In genomic region chr6:33248643-33248931, GRCh38 we compare ENCODE assay signal across 8 cellular contexts. TPM values are rescaled to one million over a fixed set of nuclear protein-coding genes. Genes with fewer than 3 reads are reported as not detected.
DNase-seq lines count a peak whose midpoint lies in the region; ATAC-seq, FAIRE-seq and TF ChIP-seq lines count a peak whose summit lies in the region.

No MANE protein-coding gene starts in this region.

- H3K27ac ChIP-seq in mammary epithelial cell (ENCODE audit: insufficient read depth, low read depth, low read length): peak overlapping the region; percentile 68
- peak overlapping the region; percentile 70 to 86 (median 71) for H3K27ac ChIP-seq in right lobe of liver
- H3K27ac ChIP-seq in testis: peak overlapping the region; percentile 94 to 98

- peak overlapping the region; percentile 66 for H3K4me3 Mint-ChIP-seq in Calu3 (ENCODE audit: low read depth, unreplicated experiment)

- TF ChIP-seq POLR2A in right lobe of liver (IDR thresholded peaks at IDR 0.05) (no peak), testis (IDR thresholded peaks at IDR 0.05) (no peak)

- peaks cover 7% of the 10 kb centered on the region for H3K79me2 ChIP-seq in mammary epithelial cell (ENCODE audit: insufficient read depth, low read length)

- BruUV-seq in Calu3 (replicated peaks; lab: Mats Ljungman, UMichigan) (no TSS peak), mammary epithelial cell (replicated peaks; lab: Mats Ljungman, UMichigan) (no TSS peak)

- H3K27me3 Mint-ChIP-seq in Calu3 (ENCODE audit: unreplicated experiment): peaks cover 15% of the 10 kb centered on the region

- peak overlapping the region; percentile 74 for H3K9ac ChIP-seq in mammary epithelial cell (ENCODE audit: insufficient read depth, low read length)

- peak overlapping the region; percentile 89 for H2AFZ ChIP-seq in mammary epithelial cell (ENCODE audit: low read depth, low read length)

- no peak for TF ChIP-seq CTCF in Calu3 (IDR thresholded peaks at IDR 0.05; ENCODE audit: unreplicated experiment)
- TF ChIP-seq CTCF in mammary epithelial cell (conservative IDR thresholded peaks at IDR 0.05 in 1 of 2, IDR thresholded peaks at IDR 0.05 in 1 of 2; ENCODE audit: extremely low read depth in 1 of 2, insufficient read depth in 1 of 2, low read depth in 1 of 2, low read length in 2 of 2): no peak
- TF ChIP-seq CTCF in right lobe of liver (IDR thresholded peaks at IDR 0.05): no peak
- TF ChIP-seq CTCF in testis (IDR thresholded peaks at IDR 0.05): no peak

- H3K9me3 ChIP-seq in mammary epithelial cell (replicated peaks; ENCODE audit: insufficient read depth, low read length): no peaks in the 10 kb centered on the region
- no peaks in the 10 kb centered on the region for H3K9me3 ChIP-seq in right lobe of liver
- H3K9me3 ChIP-seq in testis: no peaks in the 10 kb centered on the region

- H3K9me3 Mint-ChIP-seq in Calu3 (ENCODE audit: low read depth, unreplicated experiment): no peaks in the 10 kb centered on the region

- no peak for FAIRE-seq in frontal cortex (lab: Jason Lieb, UNC)

- in situ Hi-C loops in mammary epithelial cell (cut with MboI; ENCODE audit: low sequenced_read_pairs in 2 of 2): loop anchor here (5.0 to 25.0 kb wide), 4 partner anchors 134 to 361 kb away; partner anchors contain the start of gene HLA-DOA (in 1 of the 2)

- peak overlapping the region; percentile 95 for H3K4me2 ChIP-seq in mammary epithelial cell (ENCODE audit: insufficient read depth, low read depth, low read length)

- DNase-seq in Calu3: no peak
- DNase-seq in NCI-H748 (lab: John Stamatoyannopoulos, UW; ENCODE audit: unreplicated experiment): peak; percentile 81
- DNase-seq in mammary epithelial cell: no peak
- DNase-seq in right lobe of liver: peak in 1 of 3 donors; percentile 41
- DNase-seq in testis: no peak
- DNase-seq in frontal cortex (ENCODE audit: low spot score in 2 of 2): no peak

- intact Hi-C loops in Calu3 (cut with micrococcal nuclease; ENCODE audit: unreplicated experiment) (loop anchor here (1.0 to 5.0 kb wide), 4 partner anchors 41 to 236 kb away; partner anchors contain the start of gene RING1), mammary epithelial cell (cut with micrococcal nuclease) (loop anchor here (1.0 to 10.0 kb wide), 6 partner anchors 76 to 354 kb away; no protein-coding TSS in a partner anchor), right lobe of liver (cut with DNase I) (loop anchor here (5.0 to 10.0 kb wide), 2 partner anchors 81 to 84 kb away; no protein-coding TSS in a partner anchor), testis (cut with DNase I; ENCODE audit: low total_unique reads) (no loop called here)

- dilution Hi-C loops in mammary epithelial cell (cut with HindIII; ENCODE audit: low sequenced_read_pairs): no loop called here

- H3K36me3 ChIP-seq in mammary epithelial cell (ENCODE audit: insufficient read depth, low read length) (peaks cover 2% of the 10 kb centered on the region), right lobe of liver (peaks cover 0 to 5% (median 0%) of the 10 kb centered on the region in 4 donors), testis (ENCODE audit: low read depth, missing control alignments) (no peaks in the 10 kb centered on the region)

- H3K27me3 ChIP-seq in mammary epithelial cell (ENCODE audit: insufficient read depth, low read length) (no peaks in the 10 kb centered on the region), right lobe of liver (no peaks in the 10 kb centered on the region), testis (no peaks in the 10 kb centered on the region)

- 3% methylated on average over 8 of the region's 18 CpGs for WGBS in mammary epithelial cell (ENCODE audit: low coverage, missing lambda C conversion rate)
- 0% methylated on average over 9 of the region's 18 CpGs for WGBS in right lobe of liver (ENCODE audit: insufficient coverage, low coverage, low lambda C conversion rate, missing lambda C conversion rate)
- 0% methylated on average over 18 of the region's 18 CpGs for WGBS in testis, 2 donors

- ATAC-seq in GM21737 (IDR thresholded peaks at IDR 0.05; ENCODE audit: unreplicated experiment) (peak; percentile 2), right lobe of liver (peak; percentile 0 to 7 (median 4)), HG02870 (IDR thresholded peaks at IDR 0.05; ENCODE audit: unreplicated experiment) (no peak)

- H3K4me1 ChIP-seq in mammary epithelial cell (ENCODE audit: insufficient read depth, low read length): peaks cover 26% of the 10 kb centered on the region
- peaks cover 0 to 17% (median 7%) of the 10 kb centered on the region in 4 donors for H3K4me1 ChIP-seq in right lobe of liver
- peaks cover 21% of the 10 kb centered on the region for H3K4me1 ChIP-seq in testis

- peaks cover 44% of the 10 kb centered on the region for H3K36me3 Mint-ChIP-seq in Calu3 (ENCODE audit: insufficient read depth, unreplicated experiment)

- H3K4me3 ChIP-seq in mammary epithelial cell (replicated peaks in 1 of 3; ENCODE audit: insufficient read depth in 1 of 3, low read depth in 2 of 3, low read length in 3 of 3) (peak overlapping the region; percentile 42 to 50 (median 42)), right lobe of liver (peak overlapping the region; percentile 48 to 55 (median 52)), testis (peak overlapping the region; percentile 68 to 72)

- H3K27ac Mint-ChIP-seq in Calu3 (ENCODE audit: unreplicated experiment): peak overlapping the region; percentile 51

- CTCF ChIA-PET in Calu3 (lab: Charles Lee) (interaction anchor here (0.7 to 2.7 kb wide), 26 partner anchors 10 to 1045 kb away, joined by 3 to 13 read pairs (median 4); partner anchors contain the start of genes RING1, RPS18 and VPS52), mammary epithelial cell (lab: Charles Lee; ENCODE audit: low non-redundant PET) (interaction anchor here (0.7 to 1.2 kb wide), 3 partner anchors 40 to 77 kb away, joined by 3 to 4 read pairs (median 4); partner anchors contain the start of gene RING1)

- H4K20me1 ChIP-seq in mammary epithelial cell (ENCODE audit: insufficient read depth, low read length): no peaks in the 10 kb centered on the region

- H3K4me1 Mint-ChIP-seq in Calu3 (ENCODE audit: low read depth, unreplicated experiment): peaks cover 26% of the 10 kb centered on the region

RNA-seq across cellular contexts. Expression of gene VPS52, which starts 23.1 kb away (rescaled TPM):
- total RNA-seq in Calu3 (2022) (99.7 and 104 TPM in 2 replicates), mammary epithelial cell (10 to 100 TPM; 34.0 to 40.2 TPM), right lobe of liver (10 to 100 TPM; 16.4 to 35.1 (median 27.5) TPM), testis (10 to 100 TPM; 71.0 to 85.0 TPM), frontal cortex (24.9 TPM)
- polyA plus RNA-seq in mammary epithelial cell (60.8 TPM), testis (ENCODE audit: insufficient read depth, low read depth, low replicate concordance) (87.1 TPM)
- polyA minus RNA-seq in mammary epithelial cell: 81.1 TPM

RNA-seq across cellular contexts. Expression of gene RPS18, which starts 23.3 kb away (rescaled TPM):
- total RNA-seq in Calu3 (2022) (2,667 and 2,688 TPM in 2 replicates), mammary epithelial cell (1,000 to 10,000 TPM; 2,176 to 2,484 TPM), right lobe of liver (100 to 1,000 TPM; 504 to 932 (median 612) TPM), testis (1,000 to 10,000 TPM in 1 of 2 donors, 100 to 1,000 TPM in 1; 685 to 1,953 TPM), frontal cortex (4,003 TPM)
- polyA plus RNA-seq in mammary epithelial cell (6,736 TPM), testis (ENCODE audit: insufficient read depth, low read depth, low replicate concordance) (2,185 TPM)
- 2,175 TPM for polyA minus RNA-seq in mammary epithelial cell

RNA-seq across cellular contexts. Expression of gene B3GALT4, which starts 28.3 kb away (rescaled TPM):
- 18.2 and 21.6 TPM in 2 replicates for total RNA-seq in Calu3 (2022)
- total RNA-seq in mammary epithelial cell: 1 to 10 TPM in 1 of 2 donors, under 1 TPM in 1; 0.83 to 1.1 TPM
- 1.1 TPM for polyA plus RNA-seq in mammary epithelial cell
- 1.1 TPM for polyA minus RNA-seq in mammary epithelial cell
- 1 to 10 TPM in 4 of 6 experiments, under 1 TPM in 2; 0.79 to 1.7 (median 1.4) TPM for total RNA-seq in right lobe of liver
- total RNA-seq in testis: 10 to 100 TPM; 18.0 to 18.3 TPM
- 55.4 TPM for polyA plus RNA-seq in testis (ENCODE audit: insufficient read depth, low read depth, low replicate concordance)
- 9.0 TPM for total RNA-seq in frontal cortex

RNA-seq across cellular contexts. Expression of gene RING1, which starts 40.3 kb away (rescaled TPM):
- 53.9 and 58.9 TPM in 2 replicates for total RNA-seq in Calu3 (2022)
- 10 to 100 TPM; 13.0 to 31.8 TPM for total RNA-seq in mammary epithelial cell
- polyA plus RNA-seq in mammary epithelial cell: 17.0 TPM
- polyA minus RNA-seq in mammary epithelial cell: 22.9 TPM
- 10 to 100 TPM in 4 of 6 experiments, 1 to 10 TPM in 2; 7.5 to 21.3 (median 19.7) TPM for total RNA-seq in right lobe of liver
- 10 to 100 TPM; 36.2 to 38.0 TPM for total RNA-seq in testis
- 60.2 TPM for polyA plus RNA-seq in testis (ENCODE audit: insufficient read depth, low read depth, low replicate concordance)
- total RNA-seq in frontal cortex: 24.5 TPM

RNA-seq across cellular contexts. Expression of gene WDR46, which starts 40.5 kb away (rescaled TPM):
- total RNA-seq in Calu3 (2022): 124 and 125 TPM in 2 replicates
- total RNA-seq in mammary epithelial cell: 10 to 100 TPM; 55.0 to 55.3 TPM
- polyA plus RNA-seq in mammary epithelial cell: 54.0 TPM
- 103 TPM for polyA minus RNA-seq in mammary epithelial cell
- total RNA-seq in right lobe of liver: 10 to 100 TPM; 13.1 to 35.2 (median 23.9) TPM
- total RNA-seq in testis: 10 to 100 TPM; 63.2 to 71.2 TPM
- 61.6 TPM for polyA plus RNA-seq in testis (ENCODE audit: insufficient read depth, low read depth, low replicate concordance)
- 42.4 TPM for total RNA-seq in frontal cortex
